ENCODE assay signal across 12 cellular contexts in the genomic region with DNA sequence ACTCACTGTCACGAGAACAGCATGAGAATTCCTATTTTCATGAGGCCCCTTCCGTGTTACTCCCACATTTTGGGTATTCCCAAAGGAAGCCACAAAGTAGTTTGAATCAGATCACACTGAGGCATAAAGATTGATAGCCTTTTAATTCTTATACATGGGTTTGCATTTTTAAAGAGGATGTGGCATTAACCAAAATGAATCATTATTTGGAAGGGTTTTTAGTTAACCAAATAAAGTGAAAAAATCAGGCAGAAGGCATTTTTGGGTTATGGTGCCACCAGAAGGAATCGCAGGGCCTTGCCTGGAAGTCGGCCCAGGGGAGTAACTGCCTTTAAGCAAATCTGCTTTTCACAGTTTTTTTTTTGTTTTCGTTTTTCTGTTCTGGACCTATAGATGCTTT. TPM values are rescaled to one million over a fixed set of nuclear protein-coding genes. Genes with fewer than 3 reads are reported as not detected.
A peak's percentile ranks its signal among the peaks of the same experiment; 100 is the strongest.
DNase-seq lines count a peak whose midpoint lies in the region; ATAC-seq and TF ChIP-seq lines count a peak whose summit lies in the region.
"Had no signal": no experiment of that assay in that cellular context is flagged by ENCODE, and none has a peak within 500 bp of the region (broad histone marks: within the 10 kb centered on the region; RNA-seq: fewer than 3 reads in every experiment).

No MANE protein-coding gene starts in this region.

- H3K27ac ChIP-seq in dorsolateral prefrontal cortex: peak overlapping the region in 40 of 59 donors; percentile 1 to 77 (median 45)

- in situ Hi-C loops in GM13977 (cut with MboI; ENCODE audit: low pct_unique_long_range_greater_than_20kb, low sequenced_read_pairs, unreplicated experiment): no loop called here

- peak overlapping the region in 5 of 59 donors; percentile 8 to 40 (median 34) for H3K4me3 ChIP-seq in dorsolateral prefrontal cortex

- intact Hi-C loops in dorsolateral prefrontal cortex (cut with DNase I): no loop called here

- no peaks in the 10 kb centered on the region for H3K27me3 ChIP-seq in dorsolateral prefrontal cortex

- TF ChIP-seq CTCF in dorsolateral prefrontal cortex (IDR thresholded peaks at IDR 0.05 in 54 of 56, conservative IDR thresholded peaks at IDR 0.05 in 2 of 56; ENCODE audit: low read depth in 1 of 56, partially characterized antibody in 56 of 56) (peak in 3 of 56 donors; percentile 8 to 13 (median 8)), GM13977 (IDR thresholded peaks at IDR 0.05; ENCODE audit: extremely low read depth, insufficient read depth, missing control alignments) (no peak)

- ATAC-seq in HG03442 (IDR thresholded peaks at IDR 0.05; ENCODE audit: unreplicated experiment) (no peak), HG03342 (IDR thresholded peaks at IDR 0.05; ENCODE audit: unreplicated experiment) (no peak)
- ATAC-seq: stimulated activated naive CD8-positive, alpha-beta T cell treated with anti-CD3 and anti-CD28 coated beads, Interleukin-15, Interleukin-2, amounts not matched to agents 100 U/mL and 50 U/mL, for 24 hours had no signal

- peak; percentile 65 for DNase-seq in Daoy (ENCODE audit: low read depth)
- DNase-seq in MV-4-11 (lab: John Stamatoyannopoulos, UW): peak; percentile 28
- DNase-seq in dorsolateral prefrontal cortex: no peak
- DNase-seq in pons (ENCODE audit: low spot score): peak; percentile 19
- DNase-seq in GM13977 (ENCODE audit: low spot score): no peak
- DNase-seq in stimulated activated CD8-positive, alpha-beta memory T cell treated with anti-CD3 and anti-CD28 coated beads, Interleukin-4, amount 100 ng/mL, for 48 hours: no peak
- DNase-seq: activated CD8-positive, alpha-beta memory T cell treated with anti-CD3 and anti-CD28 coated beads, Interleukin-2, amount 50 U/mL, for 4 hours; NCI-H2081 treated with DMSO at 0.1 percent for 48 hours; small intestine; stimulated activated naive CD8-positive, alpha-beta T cell treated with anti-CD3 and anti-CD28 coated beads, Interleukin-15, Interleukin-2, amounts not matched to agents 100 U/mL and 50 U/mL, for 24 hours had no signal

RNA-seq across cellular contexts. Expression of gene HSD17B12, which starts 55.4 kb away (rescaled TPM):
- total RNA-seq in Daoy (2014; rRNA removed; shearing (Covaris generic)): 71.1 and 107 TPM in 2 replicates
- total RNA-seq in dorsolateral prefrontal cortex: 100 to 1,000 TPM in 48 of 120 experiments, 10 to 100 TPM in 72; 63.4 to 147 (median 97.4) TPM

Comparison
In these comparisons a context has a peak if more than half of its experiments do, and no peak if none do; other contexts are left out.
1. DNase-seq: peak in Daoy (single experiment), MV-4-11 (single experiment) and pons (single experiment); none in dorsolateral prefrontal cortex (0 of 10), GM13977 (single experiment) and stimulated activated CD8-positive, alpha-beta memory T cell treated with anti-CD3 and anti-CD28 coated beads, Interleukin-4, amount 100 ng/mL, for 48 hours (single experiment).